ENCODE assay signal across 8 cellular contexts in the genomic region with DNA sequence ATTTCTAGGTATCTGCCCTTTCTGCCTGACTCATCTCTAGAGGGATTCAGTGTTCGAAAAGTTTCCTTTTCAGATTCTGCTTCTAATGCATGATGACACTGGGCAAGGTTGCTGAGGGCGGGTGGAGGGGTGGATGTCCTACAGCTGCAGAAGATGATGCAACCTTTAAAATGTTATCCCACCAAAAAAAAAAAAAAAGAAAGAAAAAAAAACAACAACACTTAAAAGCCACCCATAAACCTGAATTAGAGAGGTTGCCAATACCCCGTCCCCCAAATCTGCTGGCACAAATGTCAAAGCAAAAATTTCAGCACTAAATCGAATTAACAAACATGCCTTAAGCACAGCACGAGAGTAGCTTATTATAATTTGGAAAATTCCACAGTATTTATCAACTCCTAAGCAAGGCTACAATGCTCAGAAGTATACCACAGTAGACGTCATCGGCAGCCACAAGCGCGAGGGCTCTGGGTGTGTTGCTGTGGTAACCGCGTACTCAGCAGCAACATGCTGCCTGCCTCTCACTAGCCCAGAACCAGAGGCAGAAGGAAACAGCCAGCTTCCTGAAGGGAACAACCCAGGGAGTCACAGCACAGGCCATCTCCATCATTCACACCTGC.
DNase-seq lines count a peak whose midpoint lies in the region; ATAC-seq lines count a peak whose summit lies in the region.

No MANE protein-coding gene starts in this region.

- peaks cover 43 to 48% of the 10 kb centered on the region in 2 donors for H3K4me1 Mint-ChIP-seq in effector memory CD8-positive, alpha-beta T cell (ENCODE audit: low read depth in 2 of 2)
- peaks cover 27 to 57% (median 44%) of the 10 kb centered on the region in 3 donors for H3K4me1 Mint-ChIP-seq in naive B cell
- H3K4me1 Mint-ChIP-seq in stimulated activated effector memory CD8-positive, alpha-beta T cell treated with anti-CD3 and anti-CD28 coated beads, Interleukin-12 subunit alpha, Interleukin-12 subunit beta, amount 100 ng/mL, for 72 hours = peaks cover 66% of the 10 kb centered on the region

- peaks cover 51% of the 10 kb centered on the region for H3K36me3 Mint-ChIP-seq in effector memory CD8-positive, alpha-beta T cell (ENCODE audit: insufficient read depth)
- H3K36me3 Mint-ChIP-seq in naive B cell = peaks cover 11 to 16% of the 10 kb centered on the region in 2 donors
- peaks cover 79% of the 10 kb centered on the region for H3K36me3 Mint-ChIP-seq in stimulated activated effector memory CD8-positive, alpha-beta T cell treated with anti-CD3 and anti-CD28 coated beads, Interleukin-12 subunit alpha, Interleukin-12 subunit beta, amount 100 ng/mL, for 72 hours

- no peaks in the 10 kb centered on the region for H3K9me3 Mint-ChIP-seq in effector memory CD8-positive, alpha-beta T cell
- H3K9me3 Mint-ChIP-seq in naive B cell = peaks cover 0 to 4% (median 0%) of the 10 kb centered on the region in 7 donors
- no peaks in the 10 kb centered on the region for H3K9me3 Mint-ChIP-seq in stimulated activated effector memory CD8-positive, alpha-beta T cell treated with anti-CD3 and anti-CD28 coated beads, Interleukin-12 subunit alpha, Interleukin-12 subunit beta, amount 100 ng/mL, for 72 hours

- peak overlapping the region; percentile 95 to 99 for H3K27ac Mint-ChIP-seq in effector memory CD8-positive, alpha-beta T cell
- peak overlapping the region; percentile 73 to 97 (median 95) for H3K27ac Mint-ChIP-seq in naive B cell
- H3K27ac Mint-ChIP-seq in stimulated activated effector memory CD8-positive, alpha-beta T cell treated with anti-CD3 and anti-CD28 coated beads, Interleukin-12 subunit alpha, Interleukin-12 subunit beta, amount 100 ng/mL, for 72 hours = peak overlapping the region; percentile 95

- ATAC-seq in GM21737 (IDR thresholded peaks at IDR 0.05; ENCODE audit: unreplicated experiment) = peak; percentile 75
- ATAC-seq in effector memory CD8-positive, alpha-beta T cell (replicated peaks) = peak; percentile 90
- peak; percentile 81 to 90 for ATAC-seq in naive B cell (ENCODE audit: low read depth in 2 of 2)
- ATAC-seq in stimulated activated effector memory CD8-positive, alpha-beta T cell treated with anti-CD3 and anti-CD28 coated beads, Interleukin-12 subunit alpha, Interleukin-12 subunit beta, amount 100 ng/mL, for 72 hours = peak; percentile 94

- H3K27me3 Mint-ChIP-seq in effector memory CD8-positive, alpha-beta T cell = no peaks in the 10 kb centered on the region
- no peaks in the 10 kb centered on the region for H3K27me3 Mint-ChIP-seq in naive B cell

- DNase-seq in DMS53 (lab: John Stamatoyannopoulos, UW) (peak; percentile 94), NAMALWA (ENCODE audit: low spot score) (peak; percentile 37), naive B cell (peak; percentile 56), NCI-H2081 (lab: John Stamatoyannopoulos, UW) (no peak)
- DNase-seq in activated CD8-positive, alpha-beta memory T cell treated with anti-CD3 and anti-CD28 coated beads for 24 hours = peak; percentile 77
- DNase-seq in effector memory CD8-positive, alpha-beta T cell = peak; percentile 67 to 72 (median 72)
- DNase-seq in stimulated activated effector memory CD8-positive, alpha-beta T cell treated with anti-CD3 and anti-CD28 coated beads, Interleukin-12 subunit alpha, Interleukin-12 subunit beta, amount 100 ng/mL, for 72 hours (ENCODE audit: low spot score in 2 of 2) = peak; percentile 20 to 75

- H3K4me3 Mint-ChIP-seq in effector memory CD8-positive, alpha-beta T cell = peak overlapping the region; percentile 62 to 68
- peak overlapping the region in 4 of 8 donors; percentile 1 to 73 (median 24) for H3K4me3 Mint-ChIP-seq in naive B cell
- H3K4me3 Mint-ChIP-seq in stimulated activated effector memory CD8-positive, alpha-beta T cell treated with anti-CD3 and anti-CD28 coated beads, Interleukin-12 subunit alpha, Interleukin-12 subunit beta, amount 100 ng/mL, for 72 hours = peak overlapping the region; percentile 67

Comparison
In these comparisons a context has a peak if more than half of its experiments do, and no peak if none do; other contexts are left out.
1. DNase-seq: peak in DMS53 (single experiment), NAMALWA (single experiment), activated CD8-positive, alpha-beta memory T cell treated with anti-CD3 and anti-CD28 coated beads for 24 hours (single experiment), effector memory CD8-positive, alpha-beta T cell (3 of 3), naive B cell (single experiment) and stimulated activated effector memory CD8-positive, alpha-beta T cell treated with anti-CD3 and anti-CD28 coated beads, Interleukin-12 subunit alpha, Interleukin-12 subunit beta, amount 100 ng/mL, for 72 hours (2 of 2); none in NCI-H2081 (0 of 2).
2. Peak in every context shown above with its lines, with median percentiles within 50 percentile points of each other: ATAC-seq and H3K27ac Mint-ChIP-seq.